18 cellular contexts compared by ENCODE assay signal in the genomic region with DNA sequence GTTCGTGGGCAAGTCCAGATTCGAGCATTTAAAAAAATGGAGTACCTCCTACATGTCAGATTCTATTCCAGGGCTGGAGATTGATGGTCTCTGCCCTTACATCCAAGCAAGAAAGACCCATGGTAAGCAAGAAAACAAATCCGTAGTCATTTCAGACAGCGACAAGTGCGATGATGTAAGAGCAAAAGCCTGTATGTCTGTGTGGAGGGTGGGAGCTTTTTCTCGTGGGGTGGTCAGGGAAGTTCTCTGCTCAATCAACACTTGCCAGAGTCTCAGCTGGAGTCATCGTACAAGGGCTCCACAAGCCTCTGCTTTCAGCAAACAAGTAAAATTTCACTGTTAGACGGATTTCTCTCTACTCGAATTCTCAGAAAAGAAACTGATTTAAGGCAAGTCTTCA.
DNase-seq lines count a peak whose midpoint lies in the region; ATAC-seq, FAIRE-seq and TF ChIP-seq lines count a peak whose summit lies in the region.
"Had no signal": no experiment of that assay in that cellular context is flagged by ENCODE, and none has a peak within 500 bp of the region (broad histone marks: within the 10 kb centered on the region; RNA-seq: fewer than 3 reads in every experiment).

No MANE protein-coding gene starts in this region.

- H3K4me3 Mint-ChIP-seq in activated T-cell treated with anti-CD3 and anti-CD28 coated beads, Interleukin-2, amount 50 U/mL, for 72 hours = no peak overlapping the region
- no peak overlapping the region for H3K4me3 Mint-ChIP-seq in MCF 10A (ENCODE audit: unreplicated experiment)
- H3K4me3 Mint-ChIP-seq: CD4-positive, CD25-positive, alpha-beta regulatory T cell; H9 had no signal

- no peak overlapping the region for H2AFZ ChIP-seq in HepG2 (ENCODE audit: low read length)

- H3K27ac ChIP-seq in caudate nucleus (ENCODE audit: low read depth, low read length) (peak overlapping the region; percentile 20), mesendoderm (ENCODE audit: low read depth, low read length) (no peak overlapping the region), substantia nigra (ENCODE audit: low read depth, low read length, poor library complexity, severe bottlenecking) (peak overlapping the region; percentile 9), HepG2 (ENCODE audit: extremely low read length, insufficient read depth, low read length) (no peak overlapping the region)
- H3K27ac ChIP-seq: BLaER1 treated with 17β-estradiol and CSF1 and Interleukin-3, amounts not matched to agents 10 nM and 100 nM had no signal

- no peak for ATAC-seq in activated T-cell treated with anti-CD3 and anti-CD28 coated beads, Interleukin-2, amount 50 U/mL, for 72 hours (replicated peaks in 1 of 2)
- no peak for ATAC-seq in HepG2
- ATAC-seq: GM12878 had no signal

- H3K4me2 ChIP-seq in mesendoderm (ENCODE audit: low read length) (no peak overlapping the region), HepG2 (ENCODE audit: low read depth, low read length) (no peak overlapping the region)

- H3K79me2 ChIP-seq in mesendoderm (ENCODE audit: control insufficient read depth, insufficient read depth, low read length) = no peaks in the 10 kb centered on the region
- H3K79me2 ChIP-seq in HepG2 (ENCODE audit: insufficient read depth, low read length) = no peaks in the 10 kb centered on the region

- H3K4me1 ChIP-seq in mesendoderm (ENCODE audit: control insufficient read depth, low read depth, low read length) (no peaks in the 10 kb centered on the region), HepG2 (ENCODE audit: insufficient read depth, low read length) (no peaks in the 10 kb centered on the region)

- H3K9me3 Mint-ChIP-seq in activated T-cell treated with anti-CD3 and anti-CD28 coated beads, Interleukin-2, amount 50 U/mL, for 72 hours = peaks cover 0 to 3% of the 10 kb centered on the region in 2 donors
- no peaks in the 10 kb centered on the region for H3K9me3 Mint-ChIP-seq in MCF 10A (ENCODE audit: unreplicated experiment)
- H3K9me3 Mint-ChIP-seq: H9 had no signal

- H3K4ac ChIP-seq in mesendoderm (ENCODE audit: low read depth, low read length) = peak overlapping the region; percentile 9

- no peak overlapping the region for H3K18ac ChIP-seq in mesendoderm (ENCODE audit: low read length)

- BruUV-seq in MCF 10A (replicated peaks; lab: Mats Ljungman, UMichigan) (no TSS peak), HepG2 (replicated peaks; lab: Mats Ljungman, UMichigan) (no TSS peak)

- no peaks in the 10 kb centered on the region for H3K79me1 ChIP-seq in mesendoderm (ENCODE audit: low read length)

- H3K36me3 ChIP-seq in mesendoderm (ENCODE audit: control insufficient read depth, insufficient read depth, low read length) = no peaks in the 10 kb centered on the region
- H3K36me3 ChIP-seq in HepG2 (replicated peaks in 1 of 2; ENCODE audit: control insufficient read depth in 1 of 2, insufficient read depth in 2 of 2, low read length in 2 of 2) = no peaks in the 10 kb centered on the region
- H3K36me3 ChIP-seq: BLaER1 treated with 17β-estradiol and CSF1 and Interleukin-3, amounts not matched to agents 10 nM and 100 nM had no signal

- CTCF ChIA-PET in MCF 10A (lab: Yijun Ruan, JAX) (no interaction called here), HepG2 (lab: Yijun Ruan, JAX; ENCODE audit: low intra/inter-chr PET ratio, low total read pairs) (no interaction called here)

- H3K23ac ChIP-seq in mesendoderm (ENCODE audit: low read length) = no peak overlapping the region

- no peaks in the 10 kb centered on the region for H3K36me3 Mint-ChIP-seq in activated T-cell treated with anti-CD3 and anti-CD28 coated beads, Interleukin-2, amount 50 U/mL, for 72 hours (ENCODE audit: insufficient read depth in 2 of 2)
- H3K36me3 Mint-ChIP-seq in MCF 10A (ENCODE audit: insufficient read depth, unreplicated experiment) = no peaks in the 10 kb centered on the region
- H3K36me3 Mint-ChIP-seq: CD4-positive, CD25-positive, alpha-beta regulatory T cell had no signal

- H3K9ac ChIP-seq in mesendoderm (ENCODE audit: low read length) (no peak overlapping the region), HepG2 (ENCODE audit: insufficient read depth, low read depth, low read length) (no peak overlapping the region)
- H3K9ac ChIP-seq: BLaER1 treated with 17β-estradiol and CSF1 and Interleukin-3, amounts not matched to agents 10 nM and 100 nM had no signal

- peak overlapping the region; percentile 60 for H2BK15ac ChIP-seq in mesendoderm (replicated peaks; ENCODE audit: low read depth)

- in situ Hi-C loops in HepG2 (cut with HindIII; ENCODE audit: extremely low pct_ligation_motif_present, low pct_unique_long_range_greater_than_20kb) = no loop called here

- H2BK5ac ChIP-seq in mesendoderm (ENCODE audit: low read length) = no peak overlapping the region

- no peak for TF ChIP-seq CTCF in MCF 10A (IDR thresholded peaks at IDR 0.05; ENCODE audit: unreplicated experiment)
- no peak for TF ChIP-seq CTCF in HepG2 (CRISPR knock-in tag; IDR thresholded peaks at IDR 0.05)

- peak; percentile 22 for DNase-seq in MV-4-11 (lab: John Stamatoyannopoulos, UW)
- DNase-seq in caudate nucleus (lab: John Stamatoyannopoulos, UW) = no peak
- no peak for DNase-seq in mesendoderm
- peak in 1 of 49 donors; percentile 15 for DNase-seq in substantia nigra (lab: John Stamatoyannopoulos, UW)
- DNase-seq in activated T-cell treated with anti-CD3 and anti-CD28 coated beads, Interleukin-2, amount 50 U/mL, for 72 hours = no peak
- no peak for DNase-seq in iPS-NIHi11 (ENCODE audit: low spot score)
- no peak for DNase-seq in MCF 10A (ENCODE audit: unreplicated experiment)
- DNase-seq in HepG2 (ENCODE audit: low spot score) = no peak
- DNase-seq: ACHN; Calu3; CD4-positive, CD25-positive, alpha-beta regulatory T cell; DMS 273 treated with DMSO at 0.1 percent for 48 hours; GOT3; H9 had no signal

- no peak for FAIRE-seq in HepG2 (lab: Jason Lieb, UNC)
- FAIRE-seq: GM12878, GM18507, HTR-8/SVneo had no signal

- H4K20me1 ChIP-seq in HepG2 (ENCODE audit: insufficient read depth, low read length) = no peaks in the 10 kb centered on the region
- H4K20me1 ChIP-seq: BLaER1 treated with 17β-estradiol and CSF1 and Interleukin-3, amounts not matched to agents 10 nM and 100 nM had no signal

- no peak overlapping the region for H4K5ac ChIP-seq in mesendoderm (ENCODE audit: low read length)

- H3K27me3 Mint-ChIP-seq in activated T-cell treated with anti-CD3 and anti-CD28 coated beads, Interleukin-2, amount 50 U/mL, for 72 hours (ENCODE audit: low read depth) = no peaks in the 10 kb centered on the region
- no peaks in the 10 kb centered on the region for H3K27me3 Mint-ChIP-seq in MCF 10A (ENCODE audit: insufficient read depth, unreplicated experiment)
- H3K27me3 Mint-ChIP-seq: CD4-positive, CD25-positive, alpha-beta regulatory T cell had no signal

- TF ChIP-seq RAD21 in HepG2 (CRISPR knock-in tag; IDR thresholded peaks at IDR 0.05) = no peak

- no peak overlapping the region for H3K56ac ChIP-seq in mesendoderm (ENCODE audit: low read length)

- no peaks in the 10 kb centered on the region for H3K9me3 ChIP-seq in HepG2 (ENCODE audit: low read length)
- H3K9me3 ChIP-seq: BLaER1 treated with 17β-estradiol and CSF1 and Interleukin-3, amounts not matched to agents 10 nM and 100 nM had no signal

- no peak overlapping the region for H3K27ac Mint-ChIP-seq in activated T-cell treated with anti-CD3 and anti-CD28 coated beads, Interleukin-2, amount 50 U/mL, for 72 hours
- H3K27ac Mint-ChIP-seq in MCF 10A (ENCODE audit: low read depth, unreplicated experiment) = no peak overlapping the region
- H3K27ac Mint-ChIP-seq: CD4-positive, CD25-positive, alpha-beta regulatory T cell had no signal

- TF ChIP-seq EP300 in HepG2 (IDR thresholded peaks at IDR 0.05; ENCODE audit: low read depth in 2 of 2, low read length in 2 of 2) (no peak), HepG2 (CRISPR knock-in tag; IDR thresholded peaks at IDR 0.05; ENCODE audit: borderline replicate concordance) (no peak)

- no CpG with 5 or more reads among the region's 9 CpGs for WGBS in mesendoderm (ENCODE audit: extremely low coverage, insufficient coverage, low lambda C conversion rate)
- 48% methylated on average over 9 of the region's 9 CpGs for WGBS in HepG2 (ENCODE audit: low lambda C conversion rate)

- TF ChIP-seq POLR2A in HepG2 (IDR thresholded peaks at IDR 0.05; ENCODE audit: insufficient read depth in 1 of 2, low read depth in 2 of 2, low read length in 2 of 2) = no peak

- no peaks in the 10 kb centered on the region for H3K27me3 ChIP-seq in mesendoderm (ENCODE audit: insufficient read depth, low read length, poor library complexity)
- H3K27me3 ChIP-seq in HepG2 (ENCODE audit: control insufficient read depth in 1 of 2, insufficient read depth in 2 of 2, low read length in 2 of 2) = peaks cover 0 to under 1% of the 10 kb centered on the region in 2 experiments; a peak in 1 of 5 replicates
- H3K27me3 ChIP-seq: BLaER1 treated with 17β-estradiol and CSF1 and Interleukin-3, amounts not matched to agents 10 nM and 100 nM had no signal

- POLR2A ChIA-PET in MCF 10A (lab: Yijun Ruan, JAX) = no interaction called here
- POLR2A ChIA-PET in HepG2 (lab: Yijun Ruan, JAX) = no interaction called here

- intact Hi-C loops in MCF 10A (cut with micrococcal nuclease) = loop anchor here (10.0 kb wide), 1 partner anchor 218 kb away; no protein-coding TSS in a partner anchor
- intact Hi-C loops in HepG2 (cut with micrococcal nuclease; ENCODE audit: unreplicated experiment) = no loop called here

- H4K8ac ChIP-seq in mesendoderm (ENCODE audit: low read depth, low read length) = no peak overlapping the region

- H3K4me1 Mint-ChIP-seq in activated T-cell treated with anti-CD3 and anti-CD28 coated beads, Interleukin-2, amount 50 U/mL, for 72 hours (ENCODE audit: low read depth) = no peaks in the 10 kb centered on the region
- H3K4me1 Mint-ChIP-seq in MCF 10A (ENCODE audit: insufficient read depth, unreplicated experiment) = no peaks in the 10 kb centered on the region
- H3K4me1 Mint-ChIP-seq: CD4-positive, CD25-positive, alpha-beta regulatory T cell had no signal

- H2AK5ac ChIP-seq in mesendoderm (ENCODE audit: low read length) = no peak overlapping the region

- no peak overlapping the region for H3K4me3 ChIP-seq in mesendoderm (ENCODE audit: low read length)
- H3K4me3 ChIP-seq in HepG2 (replicated peaks in 1 of 3; ENCODE audit: insufficient read depth in 1 of 3, low read depth in 2 of 3, low read length in 3 of 3) = no peak overlapping the region
- H3K4me3 ChIP-seq: BLaER1 treated with 17β-estradiol and CSF1 and Interleukin-3, amounts not matched to agents 10 nM and 100 nM; GM12878 had no signal

- no peak overlapping the region for H2BK120ac ChIP-seq in mesendoderm (ENCODE audit: low read depth, low read length)

TF ChIP-seq in HepG2, 621 proteins besides CTCF, POLR2A, EP300 and RAD21:
- TF ChIP-seq NFE2L1 (CRISPR knock-in tag; IDR thresholded peaks at IDR 0.05; ENCODE audit: borderline replicate concordance) = no peak
- no peak for TF ChIP-seq CC2D1A (CRISPR knock-in tag; IDR thresholded peaks at IDR 0.05)
- TF ChIP-seq MEIS2 (CRISPR knock-in tag; IDR thresholded peaks at IDR 0.05) = no peak
- no peak for TF ChIP-seq NFKB2 (CRISPR knock-in tag; IDR thresholded peaks at IDR 0.05; ENCODE audit: borderline replicate concordance)
- no peak for TF ChIP-seq RFX5 (IDR thresholded peaks at IDR 0.05; ENCODE audit: low read depth, low read length)
- no peak for TF ChIP-seq ZBTB1 (CRISPR knock-in tag; IDR thresholded peaks at IDR 0.05; ENCODE audit: borderline replicate concordance)
- TF ChIP-seq ZFX (CRISPR knock-in tag; IDR thresholded peaks at IDR 0.05; ENCODE audit: low read depth) = no peak

Comparison
In these comparisons a context has a peak if more than half of its experiments do, and no peak if none do; other contexts are left out.
1. H3K27ac ChIP-seq: peak in caudate nucleus (single experiment) and substantia nigra (single experiment); none in mesendoderm (single experiment) and HepG2 (single experiment).